In genomic region chr3:54630111-54630623, GRCh38 we compare ENCODE assay signal across 26 cellular contexts.
"Had no signal": no experiment of that assay in that cellular context is flagged by ENCODE, and none has a peak within 500 bp of the region (broad histone marks: within the 10 kb centered on the region; RNA-seq: fewer than 3 reads in every experiment).

No MANE protein-coding gene starts in this region.

- H3K79me2 ChIP-seq: parathyroid adenoma had no signal

- H3K27me3 Mint-ChIP-seq: effector memory CD8-positive, alpha-beta T cell; stimulated activated naive CD8-positive, alpha-beta T cell treated with anti-CD3 and anti-CD28 coated beads, Interleukin-15, Interleukin-2, amounts not matched to agents 100 ng/mL and 50 ng/mL, for 24 hours had no signal

- H2AFZ ChIP-seq: parathyroid adenoma had no signal

- H3K4me3 ChIP-seq: lower lobe of right lung, mucosa of descending colon, right lobe of liver, thoracic aorta, tibial nerve, upper lobe of left lung had no signal

- H3K9me3 Mint-ChIP-seq: memory B cell had no signal

- H3K4me1 ChIP-seq: lower lobe of right lung, parathyroid adenoma, right lobe of liver, tibial nerve, upper lobe of left lung had no signal

- H3K4me3 Mint-ChIP-seq: effector memory CD8-positive, alpha-beta T cell; memory B cell; mesothelial cell of epicardium; naive B cell; natural killer cell treated with Interleukin-12 subunit alpha and Interleukin-12 subunit beta and Interleukin-15 and Interleukin-18, amount 100 ng/mL, for 72 hours; neural crest cell; stimulated activated naive B cell treated with anti-CD40 and anti-IgM and Interleukin-4, amounts not matched to agents 10 μg/mL and 1 μg/mL and 100 μg/mL, for 72 hours; stimulated activated naive CD8-positive, alpha-beta T cell treated with anti-CD3 and anti-CD28 coated beads, Interleukin-15, Interleukin-2, amounts not matched to agents 100 ng/mL and 50 ng/mL, for 24 hours had no signal

- H3K27ac ChIP-seq: lower lobe of right lung, neutrophil, parathyroid adenoma, right lobe of liver, thoracic aorta, tibial nerve, upper lobe of left lung had no signal

- FAIRE-seq: frontal cortex, keratinocyte, small intestine, urothelium cell line had no signal

- H3K36me3 Mint-ChIP-seq: memory B cell; mesothelial cell of epicardium; naive B cell; natural killer cell treated with Interleukin-12 subunit alpha and Interleukin-12 subunit beta and Interleukin-15 and Interleukin-18, amount 100 ng/mL, for 72 hours; stimulated activated naive B cell treated with anti-CD40 and anti-IgM and Interleukin-4, amounts not matched to agents 10 μg/mL and 1 μg/mL and 100 μg/mL, for 72 hours had no signal

- H3K36me3 ChIP-seq: lower lobe of right lung, neutrophil, right lobe of liver, thoracic aorta, tibial nerve, upper lobe of left lung had no signal

- H3K27ac Mint-ChIP-seq: effector memory CD8-positive, alpha-beta T cell; memory B cell; mesothelial cell of epicardium; naive B cell; natural killer cell treated with Interleukin-12 subunit alpha and Interleukin-12 subunit beta and Interleukin-15 and Interleukin-18, amount 100 ng/mL, for 72 hours; progenitor cell of endocrine pancreas; stimulated activated naive B cell treated with anti-CD40 and anti-IgM and Interleukin-4, amounts not matched to agents 10 μg/mL and 1 μg/mL and 100 μg/mL, for 72 hours; stimulated activated naive CD8-positive, alpha-beta T cell treated with anti-CD3 and anti-CD28 coated beads, Interleukin-15, Interleukin-2, amounts not matched to agents 100 ng/mL and 50 ng/mL, for 24 hours had no signal

- DNase-seq: cortex of kidney; effector memory CD8-positive, alpha-beta T cell; hypothalamus; left ventricle myocardium superior; lower lobe of right lung; mucosa of descending colon; naive B cell; right lobe of liver; small intestine; stimulated activated CD4-positive, alpha-beta T cell treated with anti-CD3 and anti-CD28 coated beads, Interleukin-15, amount 100 ng/mL, for 24 hours; stimulated activated CD4-positive, alpha-beta T cell treated with anti-CD3 and anti-CD28 coated beads, Interleukin-2, amount 100 ng/mL, for 48 hours; stimulated activated naive B cell treated with anti-CD40 and anti-IgM and Interleukin-4, amounts not matched to agents 10 μg/mL and 1 μg/mL and 100 μg/mL, for 72 hours; upper lobe of left lung had no signal

- H3K9ac ChIP-seq: parathyroid adenoma had no signal

- H3K4me1 Mint-ChIP-seq: memory B cell; naive B cell; neural crest cell; stimulated activated naive B cell treated with anti-CD40 and anti-IgM and Interleukin-4, amounts not matched to agents 10 μg/mL and 1 μg/mL and 100 μg/mL, for 72 hours had no signal

- H3K27me3 ChIP-seq: neutrophil, right lobe of liver, tibial nerve, upper lobe of left lung had no signal

- H3K9me3 ChIP-seq: lower lobe of right lung, mucosa of descending colon, neutrophil, right lobe of liver, thoracic aorta, upper lobe of left lung had no signal
